ENCODE assay signal across 8 cellular contexts in genomic region chr11:111379500-111380136, GRCh38. TPM values are rescaled to one million over a fixed set of nuclear protein-coding genes. Genes with fewer than 3 reads are reported as not detected.
DNase-seq lines count a peak whose midpoint lies in the region; ATAC-seq and TF ChIP-seq lines count a peak whose summit lies in the region.

No MANE protein-coding gene starts in this region.

- H3K4me3 ChIP-seq in mononuclear cell (ENCODE audit: low read length) (peak overlapping the region; percentile 44), WERI-Rb-1 (ENCODE audit: low read depth, low read length) (no peak overlapping the region)

- peaks cover 13% of the 10 kb centered on the region for H3K4me1 ChIP-seq in mononuclear cell (ENCODE audit: insufficient read depth, low read length)

- H3K36me3 ChIP-seq in WERI-Rb-1: no peaks in the 10 kb centered on the region

- no peak overlapping the region for H3K27ac ChIP-seq in WERI-Rb-1

- H3K27me3 ChIP-seq in mononuclear cell (ENCODE audit: insufficient read depth, low read length): no peaks in the 10 kb centered on the region
- no peaks in the 10 kb centered on the region for H3K27me3 ChIP-seq in WERI-Rb-1 (ENCODE audit: insufficient read depth, low read depth, severe bottlenecking)

- no peak for TF ChIP-seq CTCF in WERI-Rb-1 (IDR thresholded peaks at IDR 0.05; ENCODE audit: low read depth, low read length)

- ATAC-seq in GM18511 (IDR thresholded peaks at IDR 0.05; ENCODE audit: unreplicated experiment): peak; percentile 48
- ATAC-seq in GM21737 (IDR thresholded peaks at IDR 0.05; ENCODE audit: unreplicated experiment): peak; percentile 36

- DNase-seq in NAMALWA (ENCODE audit: low spot score) (peak; percentile 95), cerebellar nuclear complex (lab: John Stamatoyannopoulos, UW) (no peak), WERI-Rb-1 (no peak)
- no peak for DNase-seq in activated CD4-positive, CD25-positive, alpha-beta regulatory T cell treated with anti-CD3 and anti-CD28 coated beads, Interleukin-2, amount 50 U/mL, for 72 hours
- DNase-seq in activated CD4-positive, CD25-positive, alpha-beta regulatory T cell (lab: John Stamatoyannopoulos, UW): no peak

- no peaks in the 10 kb centered on the region for H3K9me3 ChIP-seq in mononuclear cell (ENCODE audit: low read depth, low read length)
- no peaks in the 10 kb centered on the region for H3K9me3 ChIP-seq in WERI-Rb-1 (ENCODE audit: severe bottlenecking)

RNA-seq across cellular contexts. Expression of gene POU2AF1, which starts 0.5 kb away (rescaled TPM):
- total RNA-seq in mononuclear cell: 3.4 TPM
